14 cellular contexts compared by ENCODE assay signal in genomic region chr17:79022507-79022991, GRCh38. TPM values are rescaled to one million over a fixed set of nuclear protein-coding genes. Genes with fewer than 3 reads are reported as not detected.
DNase-seq lines count a peak whose midpoint lies in the region; ATAC-seq, FAIRE-seq and TF ChIP-seq lines count a peak whose summit lies in the region.
"Had no signal": no experiment of that assay in that cellular context is flagged by ENCODE, and none has a peak within 500 bp of the region (broad histone marks: within the 10 kb centered on the region; RNA-seq: fewer than 3 reads in every experiment).

No MANE protein-coding gene starts in this region.

- peak; percentile 85 for FAIRE-seq in bronchial epithelial cell (lab: Jason Lieb, UNC)

- TF ChIP-seq POLR2A in upper lobe of left lung (IDR thresholded peaks at IDR 0.05): peak in 1 of 4 donors; percentile 23

- H4K20me1 ChIP-seq in osteoblast (ENCODE audit: insufficient read depth, low read length): no peaks in the 10 kb centered on the region

- H3K4me2 ChIP-seq in osteoblast (ENCODE audit: insufficient read depth, low read length): no peak overlapping the region

- H3K4me3 ChIP-seq in bronchial epithelial cell (ENCODE audit: low read depth, low read length): no peak overlapping the region
- H3K4me3 ChIP-seq in osteoblast (ENCODE audit: insufficient read depth, low read length): no peak overlapping the region
- no peak overlapping the region for H3K4me3 ChIP-seq in upper lobe of left lung
- H3K4me3 ChIP-seq: MG63 had no signal

- DNase-seq in bronchial epithelial cell (ENCODE audit: low read depth) (no peak), left cardiac atrium (peak; percentile 88), osteoblast (ENCODE audit: insufficient read length, low spot score, missing footprints) (peak; percentile 45), upper lobe of left lung (peak in 1 of 2 donors; percentile 83), kidney glomerular epithelial cell (lab: John Stamatoyannopoulos, UW) (no peak), COR-L47 (lab: John Stamatoyannopoulos, UW) (no peak), NCI-H1048 (lab: John Stamatoyannopoulos, UW) (no peak)
- DNase-seq: activated CD8-positive, alpha-beta T cell treated with anti-CD3 and anti-CD28 coated beads for 36 hours; BE2C; DMS79 treated with DMSO at 0.1 percent for 48 hours; effector memory CD8-positive, alpha-beta T cell; MG63; NCI-H2107; SHP77 had no signal

- 46 to 53% methylated on average over 8 to 9 of the region's 9 CpGs for WGBS in upper lobe of left lung, 2 donors

- H3K36me3 ChIP-seq in bronchial epithelial cell (ENCODE audit: control insufficient read depth, insufficient read depth, low read length): no peaks in the 10 kb centered on the region
- no peaks in the 10 kb centered on the region for H3K36me3 ChIP-seq in osteoblast (ENCODE audit: insufficient read depth, low read length)
- H3K36me3 ChIP-seq in upper lobe of left lung: no peaks in the 10 kb centered on the region
- H3K36me3 ChIP-seq: BE2C, MG63 had no signal

- H3K4me1 ChIP-seq in osteoblast (ENCODE audit: insufficient read depth, low read length) (peaks cover 42% of the 10 kb centered on the region), upper lobe of left lung (peaks cover 74 to 89% (median 78%) of the 10 kb centered on the region in 4 donors)

- ATAC-seq in left cardiac atrium (peak; percentile 39 to 42), upper lobe of left lung (ENCODE audit: low FRiP score in 2 of 2) (peak in 1 of 2 donors; percentile 41)
- ATAC-seq: activated CD8-positive, alpha-beta T cell treated with anti-CD3 and anti-CD28 coated beads for 36 hours; effector memory CD8-positive, alpha-beta T cell had no signal

- intact Hi-C loops in left cardiac atrium (cut with DNase I): no loop called here

- H2AFZ ChIP-seq in osteoblast (ENCODE audit: low read length): no peak overlapping the region

- H3K27me3 ChIP-seq in bronchial epithelial cell (ENCODE audit: control insufficient read depth, insufficient read depth, low read length) (peaks cover 3% of the 10 kb centered on the region), osteoblast (ENCODE audit: insufficient read depth, low read length) (peaks cover 23% of the 10 kb centered on the region), upper lobe of left lung (peaks cover 0 to 5% (median 0%) of the 10 kb centered on the region in 4 donors)
- H3K27me3 ChIP-seq: MG63 had no signal

- TF ChIP-seq CTCF in bronchial epithelial cell (IDR thresholded peaks at IDR 0.05; ENCODE audit: insufficient read depth, low read length, severe bottlenecking) (no peak), osteoblast (IDR thresholded peaks at IDR 0.05; ENCODE audit: extremely low read depth, low read depth, low read length) (no peak), upper lobe of left lung (IDR thresholded peaks at IDR 0.05) (no peak)

- peak; percentile 60 to 96 (median 88) for TF ChIP-seq EP300 in upper lobe of left lung (IDR thresholded peaks at IDR 0.05)

- H3K27ac ChIP-seq in osteoblast (ENCODE audit: low read depth, low read length) (no peak overlapping the region), upper lobe of left lung (peak overlapping the region; percentile 60 to 81 (median 74))

- H3K79me2 ChIP-seq in osteoblast (ENCODE audit: insufficient read depth, low read length): no peaks in the 10 kb centered on the region

- H3K9me3 ChIP-seq in osteoblast (ENCODE audit: low read depth, low read length) (no peaks in the 10 kb centered on the region), upper lobe of left lung (no peaks in the 10 kb centered on the region)
- H3K9me3 ChIP-seq: BE2C, MG63 had no signal

RNA-seq across cellular contexts. Expression of gene C1QTNF1, which starts 1.4 kb away (rescaled TPM):
- total RNA-seq in bronchial epithelial cell (0.13 and 0.79 TPM in 2 replicates), left cardiac atrium (100 to 1,000 TPM; 377 to 765 TPM), osteoblast (13.8 and 14.4 TPM in 2 replicates), upper lobe of left lung (10 to 100 TPM in 4 of 6 donors, 1 to 10 TPM in 2; 9.3 to 30.4 (median 14.1) TPM)

RNA-seq across cellular contexts. Expression of gene CANT1, which starts 13.0 kb away (rescaled TPM):
- total RNA-seq in bronchial epithelial cell (60.0 and 114 TPM in 2 replicates), left cardiac atrium (10 to 100 TPM; 30.5 to 33.3 TPM), osteoblast (49.2 and 51.3 TPM in 2 replicates), upper lobe of left lung (10 to 100 TPM; 19.5 to 77.8 (median 38.6) TPM)

RNA-seq across cellular contexts. Expression of gene LGALS3BP, which starts 42.8 kb away (rescaled TPM):
- total RNA-seq in bronchial epithelial cell (116 and 118 TPM in 2 replicates), left cardiac atrium (100 to 1,000 TPM; 390 to 448 TPM), osteoblast (388 and 457 TPM in 2 replicates), upper lobe of left lung (1,000 to 10,000 TPM in 1 of 6 donors, 100 to 1,000 TPM in 5; 257 to 1,111 (median 533) TPM)

RNA-seq across cellular contexts. Expression of gene ENGASE, which starts 52.1 kb away (rescaled TPM):
- total RNA-seq in bronchial epithelial cell: 8.1 and 10.5 TPM in 2 replicates
- total RNA-seq in left cardiac atrium: 10 to 100 TPM; 34.5 to 47.5 TPM
- 11.8 and 14.5 TPM in 2 replicates for total RNA-seq in osteoblast
- 100 to 1,000 TPM in 2 of 6 donors, 10 to 100 TPM in 4; 17.2 to 320 (median 55.9) TPM for total RNA-seq in upper lobe of left lung

Comparison
In these comparisons a context has a peak if more than half of its experiments do, and no peak if none do; other contexts are left out.
1. DNase-seq: peak in left cardiac atrium (single experiment) and osteoblast (single experiment); none in bronchial epithelial cell (single experiment), kidney glomerular epithelial cell (single experiment), COR-L47 (single experiment) and NCI-H1048 (single experiment).
2. RNA of gene C1QTNF1, which starts 1.4 kb away (total RNA-seq): 377 to 765 TPM in left cardiac atrium; 9.3 to 30.4 TPM in upper lobe of left lung, 13.8 to 14.4 TPM in osteoblast and 0.13 to 0.79 TPM in bronchial epithelial cell; every median in the first group is over 10 times any median in the second.